26 cellular contexts compared by ENCODE assay signal in the genomic region with DNA sequence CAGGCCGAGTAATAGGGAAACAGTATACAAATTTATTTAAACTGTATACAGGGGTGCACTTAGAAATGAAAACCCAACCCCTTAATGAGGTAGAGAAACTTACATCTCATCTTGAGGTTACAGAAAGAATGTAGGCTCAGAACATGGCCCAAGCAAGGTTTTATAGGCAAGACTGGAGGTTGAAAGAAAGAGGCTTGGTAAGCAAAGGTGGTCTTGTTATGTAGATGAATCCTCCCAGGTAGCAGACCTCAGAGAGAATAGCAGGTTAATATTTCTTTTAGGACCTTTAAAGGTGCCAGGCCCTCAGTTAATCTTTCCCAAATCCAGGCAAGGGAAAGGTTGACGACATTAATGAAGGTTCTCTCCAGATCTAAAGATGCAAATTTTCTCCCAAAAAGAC.
DNase-seq lines count a peak whose midpoint lies in the region; ATAC-seq, FAIRE-seq and TF ChIP-seq lines count a peak whose summit lies in the region.
"Had no signal": no experiment of that assay in that cellular context is flagged by ENCODE, and none has a peak within 500 bp of the region (broad histone marks: within the 10 kb centered on the region; RNA-seq: fewer than 3 reads in every experiment).

No MANE protein-coding gene starts in this region.

- TF ChIP-seq EP300 in H1 (IDR thresholded peaks at IDR 0.05; ENCODE audit: borderline replicate concordance in 1 of 2, low read depth in 2 of 2, low read length in 2 of 2) = no peak

- no peak overlapping the region for H4K5ac ChIP-seq in H1 (ENCODE audit: insufficient read length, low read depth, low read length)

- H3K27me3 ChIP-seq in H7 (ENCODE audit: control insufficient read depth, insufficient read depth, low read length) (no peaks in the 10 kb centered on the region), HUES6 (ENCODE audit: control insufficient read depth, insufficient read depth, low read length) (no peaks in the 10 kb centered on the region), H1 (replicated peaks in 1 of 4; ENCODE audit: control insufficient read depth in 3 of 4, extremely low read depth in 1 of 4, insufficient read depth in 3 of 4, low read length in 3 of 4) (no peaks in the 10 kb centered on the region)
- H3K27me3 ChIP-seq: BE2C; BLaER1 treated with 17β-estradiol and CSF1 and Interleukin-3, amounts not matched to agents 10 nM and 100 nM had no signal

- H3K23me2 ChIP-seq in H1 (ENCODE audit: low read depth, low read length) = no peaks in the 10 kb centered on the region

- no peak overlapping the region for H3K56ac ChIP-seq in H1 (replicated peaks; ENCODE audit: insufficient read length, low read depth, low read length)

- H3K9ac ChIP-seq in HUES6 (ENCODE audit: low read length) (no peak overlapping the region), H1 (replicated peaks in 1 of 4; ENCODE audit: extremely low read depth in 1 of 4, low read depth in 3 of 4, low read length in 3 of 4) (no peak overlapping the region)
- H3K9ac ChIP-seq: BLaER1 treated with 17β-estradiol and CSF1 and Interleukin-3, amounts not matched to agents 10 nM and 100 nM; GM23248 had no signal

- peak overlapping the region; percentile 17 to 29; a peak in 3 of 4 replicates for H3K4me2 ChIP-seq in H1 (ENCODE audit: insufficient read depth in 1 of 2, low read depth in 2 of 2, low read length in 2 of 2)
- H3K4me2 ChIP-seq: A549; BLaER1 treated with 17β-estradiol and CSF1 and Interleukin-3, amounts not matched to agents 10 nM and 100 nM had no signal

- no peak overlapping the region for H2AK5ac ChIP-seq in H1 (ENCODE audit: low read depth, low read length)

- H3K9me3 ChIP-seq in HUES6 (ENCODE audit: control insufficient read depth, insufficient read depth, low read depth, low read length) = no peaks in the 10 kb centered on the region
- peaks cover 0 to 3% of the 10 kb centered on the region in 2 experiments; a peak in 2 of 4 replicates for H3K9me3 ChIP-seq in H1 (ENCODE audit: insufficient read depth in 2 of 2, low read depth in 1 of 2, low read length in 1 of 2)
- H3K9me3 ChIP-seq: A549; BE2C; BLaER1 treated with 17β-estradiol and CSF1 and Interleukin-3, amounts not matched to agents 10 nM and 100 nM had no signal

- H3K79me2 ChIP-seq in H1 (ENCODE audit: control insufficient read depth in 1 of 2, insufficient read depth in 2 of 2, low read length in 2 of 2) = peaks cover 0 to 14% of the 10 kb centered on the region in 2 experiments; a peak in 2 of 4 replicates

- no peaks in the 10 kb centered on the region for H3K79me1 ChIP-seq in H1 (ENCODE audit: low read depth, low read length)

- no peak overlapping the region for H2BK5ac ChIP-seq in H1 (ENCODE audit: low read depth, low read length)

- ATAC-seq in GM18870 (IDR thresholded peaks at IDR 0.05; ENCODE audit: unreplicated experiment) = no peak
- ATAC-seq: A549, GM12878, HCT116 had no signal

- no peak overlapping the region for H2AFZ ChIP-seq in H1 (ENCODE audit: low read length)
- H2AFZ ChIP-seq: GM23248 had no signal

- DNase-seq in H7 (peak; percentile 0), H1 (ENCODE audit: low read depth in 1 of 2, low spot score in 2 of 2) (no peak), iPS-NIHi11 (ENCODE audit: low spot score) (peak; percentile 14), urothelium cell line (ENCODE audit: low spot score) (no peak), glomerular visceral epithelial cell (ENCODE audit: extremely low spot score) (no peak), GM12892 (ENCODE audit: insufficient read length) (no peak)
- DNase-seq: 8988T; ACHN; AML-193; BE2C; CD4-positive, alpha-beta T cell; CD8-positive, alpha-beta memory T cell; DMS 273 treated with DMSO at 0.1 percent for 48 hours; DMS79; EL; GDM1; GM23248 had no signal

- POLR2A ChIA-PET in H1 (lab: Charles Lee; ENCODE audit: partially characterized antibody) = interaction anchor here (1.6 to 1.8 kb wide), 2 partner anchors 9 to 13 kb away, joined by 5 read pairs; no protein-coding TSS in a partner anchor

- H3K14ac ChIP-seq in H1 (ENCODE audit: insufficient read length) = no peak overlapping the region

- TF ChIP-seq CTCF in H1 (IDR thresholded peaks at IDR 0.05; ENCODE audit: control extremely low read depth in 1 of 3, insufficient read depth in 1 of 3, low read depth in 1 of 3, low read length in 3 of 3) = no peak

- H4K8ac ChIP-seq in H1 (ENCODE audit: extremely low read depth, insufficient read depth, low read length) = no peak overlapping the region

- H3K27ac ChIP-seq in HUES6 (ENCODE audit: low read depth, low read length) (0 out of 2 replicates have a peak overlapping the region, but pooled peaks have one; percentile 2), H1 (ENCODE audit: low read depth, low read length) (no peak overlapping the region)
- H3K27ac ChIP-seq: A549; BLaER1 treated with 17β-estradiol and CSF1 and Interleukin-3, amounts not matched to agents 10 nM and 100 nM; GM23248 had no signal

- WGBS in H1 (ENCODE audit: extremely low coverage in 1 of 2, insufficient coverage in 1 of 2, insufficient read length in 1 of 2, insufficient replicate concordance in 2 of 2, low coverage in 1 of 2, low lambda C conversion rate in 2 of 2, missing lambda C conversion rate in 1 of 2), 2 experiments = 41% methylated on average over 2 of the region's 2 CpGs; no CpG with 5 or more reads in 1 of the 2 experiments

- no peak overlapping the region for H3K23ac ChIP-seq in H1 (ENCODE audit: insufficient read length)

- H3K36me3 ChIP-seq in H7 (replicated peaks; ENCODE audit: control insufficient read depth, insufficient read depth, low read length) (peaks cover 6% of the 10 kb centered on the region), HUES6 (ENCODE audit: control insufficient read depth, insufficient read depth, low read length) (peaks cover 17% of the 10 kb centered on the region), H1 (ENCODE audit: control insufficient read depth in 2 of 4, insufficient read depth in 4 of 4, low read length in 3 of 4) (peaks cover 0 to 28% (median 5%) of the 10 kb centered on the region in 4 experiments; a peak in 3 of 8 replicates)
- H3K36me3 ChIP-seq: BE2C; BLaER1 treated with 17β-estradiol and CSF1 and Interleukin-3, amounts not matched to agents 10 nM and 100 nM had no signal

- peak; percentile 86 for FAIRE-seq in H1 (lab: Jason Lieb, UNC)
- no peak for FAIRE-seq in urothelium cell line (lab: Jason Lieb, UNC)
- FAIRE-seq in GM12892 (lab: Jason Lieb, UNC) = no peak
- FAIRE-seq: A549, D721Med, GM12878, GM18507, H54 had no signal

- no peaks in the 10 kb centered on the region for H4K20me1 ChIP-seq in H1 (replicated peaks in 1 of 2; ENCODE audit: control insufficient read depth in 1 of 2, insufficient read depth in 2 of 2, low read length in 2 of 2)
- H4K20me1 ChIP-seq: BLaER1 treated with 17β-estradiol and CSF1 and Interleukin-3, amounts not matched to agents 10 nM and 100 nM had no signal

- CTCF ChIA-PET in H1 (lab: Charles Lee; ENCODE audit: partially characterized antibody) = no interaction called here

- no peak for TF ChIP-seq POLR2A in H1 (IDR thresholded peaks at IDR 0.05; ENCODE audit: control extremely low read depth in 1 of 2, low read depth in 2 of 2, low read length in 2 of 2)
- TF ChIP-seq POLR2A in GM12892 (IDR thresholded peaks at IDR 0.05; ENCODE audit: low read depth, low read length) = no peak

- H3K4me1 ChIP-seq in HUES6 (ENCODE audit: control insufficient read depth, insufficient read depth, low read length) (peaks cover 35% of the 10 kb centered on the region), H1 (replicated peaks in 1 of 4; ENCODE audit: control insufficient read depth in 3 of 4, insufficient read depth in 4 of 4, low read length in 3 of 4) (peaks cover 0 to 14% (median 6%) of the 10 kb centered on the region in 4 experiments; a peak in 5 of 7 replicates)
- H3K4me1 ChIP-seq: A549; BE2C; BLaER1 treated with 17β-estradiol and CSF1 and Interleukin-3, amounts not matched to agents 10 nM and 100 nM had no signal

- no peak overlapping the region for H2BK15ac ChIP-seq in H1 (ENCODE audit: low read length)

- H3K4me3 ChIP-seq in H7 (ENCODE audit: insufficient read depth, low read depth, low read length) = no peak overlapping the region
- no peak overlapping the region for H3K4me3 ChIP-seq in HUES6 (ENCODE audit: low read depth, low read length)
- peak overlapping the region in 1 of 4 experiments; percentile 36; a peak in 1 of 8 replicates for H3K4me3 ChIP-seq in H1 (ENCODE audit: extremely low read depth in 1 of 4, insufficient read depth in 2 of 4, low read depth in 3 of 4, low read length in 4 of 4)
- H3K4me3 ChIP-seq: A549; BLaER1 treated with 17β-estradiol and CSF1 and Interleukin-3, amounts not matched to agents 10 nM and 100 nM; GM12878; GM23248 had no signal

- H4K91ac ChIP-seq in H1 (replicated peaks; ENCODE audit: insufficient read length, low read length) = no peak overlapping the region

- no peak overlapping the region for H2BK120ac ChIP-seq in H1 (replicated peaks; ENCODE audit: low read depth, low read length)

- H2BK20ac ChIP-seq in H1 (ENCODE audit: low read length) = no peak overlapping the region

- no peak overlapping the region for H2BK12ac ChIP-seq in H1 (ENCODE audit: low read depth, low read length)

- no peak for TF ChIP-seq RAD21 in H1 (IDR thresholded peaks at IDR 0.05 in 1 of 2, conservative IDR thresholded peaks at IDR 0.05 in 1 of 2; ENCODE audit: low read depth in 2 of 2, low read length in 2 of 2)

- no peak overlapping the region for H3K18ac ChIP-seq in H1 (ENCODE audit: extremely low read depth, low read length)

- no peak overlapping the region for H3K4ac ChIP-seq in H1 (replicated peaks; ENCODE audit: insufficient read length, low read depth, low read length)

TF ChIP-seq in H1, 55 proteins besides CTCF, POLR2A, EP300 and RAD21 (continues in another document):
- TF ChIP-seq SAP30 (IDR thresholded peaks at IDR 0.05; ENCODE audit: insufficient read depth, insufficient replicate concordance, low read length) = no peak
- no peak for TF ChIP-seq SP4 (IDR thresholded peaks at IDR 0.05; ENCODE audit: low read length)
- TF ChIP-seq TAF1 (IDR thresholded peaks at IDR 0.05; ENCODE audit: low read depth, low read length) = no peak
- TF ChIP-seq, protein P1, sequence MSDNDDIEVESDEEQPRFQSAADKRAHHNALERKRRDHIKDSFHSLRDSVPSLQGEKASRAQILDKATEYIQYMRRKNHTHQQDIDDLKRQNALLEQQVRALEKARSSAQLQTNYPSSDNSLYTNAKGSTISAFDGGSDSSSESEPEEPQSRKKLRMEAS (IDR thresholded peaks at IDR 0.05) = no peak
- no peak for TF ChIP-seq ASH2L (IDR thresholded peaks at IDR 0.05; ENCODE audit: low read length)
- TF ChIP-seq NRF1 (IDR thresholded peaks at IDR 0.05; ENCODE audit: low read depth, low read length) = no peak
- no peak for TF ChIP-seq CHD2 (IDR thresholded peaks at IDR 0.05; ENCODE audit: low read length)

Comparison
In these comparisons a context has a peak if more than half of its experiments do, and no peak if none do; other contexts are left out.
1. DNase-seq: peak in H7 (single experiment) and iPS-NIHi11 (single experiment); none in H1 (0 of 2), urothelium cell line (single experiment), glomerular visceral epithelial cell (single experiment) and GM12892 (single experiment).